ENCODE assay signal across 10 cellular contexts in genomic region chr18:59861963-59862819, GRCh38. TPM values are rescaled to one million over a fixed set of nuclear protein-coding genes. Genes with fewer than 3 reads are reported as not detected.
A peak's percentile ranks its signal among the peaks of the same experiment; 100 is the strongest.
DNase-seq lines count a peak whose midpoint lies in the region; ATAC-seq and TF ChIP-seq lines count a peak whose summit lies in the region.
"Had no signal": no experiment of that assay in that cellular context is flagged by ENCODE, and none has a peak within 500 bp of the region (broad histone marks: within the 10 kb centered on the region; RNA-seq: fewer than 3 reads in every experiment).

No MANE protein-coding gene starts in this region.

- H3K4me3 ChIP-seq in endodermal cell (ENCODE audit: low read length) (no peak overlapping the region), right cardiac atrium (ENCODE audit: low read length) (no peak overlapping the region), brain microvascular endothelial cell (ENCODE audit: low read depth, low read length) (no peak overlapping the region)

- no peaks in the 10 kb centered on the region for H3K9me3 Mint-ChIP-seq in endodermal cell
- H3K9me3 Mint-ChIP-seq: nephron had no signal

- H3K4me1 Mint-ChIP-seq in endodermal cell, result peaks cover 25% of the 10 kb centered on the region
- H3K4me1 Mint-ChIP-seq: nephron had no signal

- 82 to 89% methylated on average over 3 to 7 of the region's 7 CpGs for WGBS in endodermal cell (ENCODE audit: insufficient coverage in 1 of 2, insufficient read length in 1 of 2), 2 experiments
- 78% methylated on average over 7 of the region's 7 CpGs for WGBS in right cardiac atrium

- no peaks in the 10 kb centered on the region for H3K4me1 ChIP-seq in endodermal cell (ENCODE audit: control insufficient read depth, insufficient read depth, low read length)
- H3K4me1 ChIP-seq in right cardiac atrium (ENCODE audit: control insufficient read depth, insufficient read depth, low read length), result no peaks in the 10 kb centered on the region

- H3K27ac ChIP-seq in endodermal cell (ENCODE audit: low read depth, low read length), result no peak overlapping the region
- H3K27ac ChIP-seq in right cardiac atrium (ENCODE audit: low read length), result no peak overlapping the region
- no peak overlapping the region for H3K27ac ChIP-seq in brain microvascular endothelial cell

- H3K36me3 ChIP-seq in endodermal cell (ENCODE audit: control insufficient read depth, insufficient read depth, low read length) (no peaks in the 10 kb centered on the region), brain microvascular endothelial cell (replicated peaks) (no peaks in the 10 kb centered on the region)

- ATAC-seq in GM18511 (IDR thresholded peaks at IDR 0.05; ENCODE audit: unreplicated experiment) (peak; percentile 81), GM21576 (IDR thresholded peaks at IDR 0.05; ENCODE audit: unreplicated experiment) (peak; percentile 80), HG03354 (IDR thresholded peaks at IDR 0.05; ENCODE audit: poor library complexity, severe bottlenecking, unreplicated experiment) (peak; percentile 89), right cardiac atrium (no peak)

- no peaks in the 10 kb centered on the region for H3K27me3 ChIP-seq in endodermal cell (ENCODE audit: control insufficient read depth, insufficient read depth, low read length, poor library complexity, severe bottlenecking)
- H3K27me3 ChIP-seq in right cardiac atrium (ENCODE audit: control insufficient read depth, insufficient read depth), result no peaks in the 10 kb centered on the region
- no peaks in the 10 kb centered on the region for H3K27me3 ChIP-seq in brain microvascular endothelial cell (replicated peaks)

- H3K36me3 Mint-ChIP-seq in endodermal cell (ENCODE audit: low read depth), result no peaks in the 10 kb centered on the region

- in situ Hi-C loops in brain microvascular endothelial cell (cut with HindIII; ENCODE audit: low pct_ligation_motif_present, low sequenced_read_pairs), result no loop called here

- TF ChIP-seq CTCF in endodermal cell (conservative IDR thresholded peaks at IDR 0.05) (no peak), brain microvascular endothelial cell (IDR thresholded peaks at IDR 0.05; ENCODE audit: low read depth, low read length, missing control alignments) (no peak)

- no peaks in the 10 kb centered on the region for H3K27me3 Mint-ChIP-seq in endodermal cell (ENCODE audit: insufficient read depth)

- intact Hi-C loops in right cardiac atrium (cut with DNase I), result no loop called here

- DNase-seq in endodermal cell, result peak; percentile 50
- no peak for DNase-seq in NCI-H1930 (lab: John Stamatoyannopoulos, UW)
- no peak for DNase-seq in HuH-7 (ENCODE audit: low spot score)
- no peak for DNase-seq in right cardiac atrium
- no peak for DNase-seq in brain microvascular endothelial cell
- DNase-seq: activated CD4-positive, alpha-beta T cell treated with anti-CD3 and anti-CD28 coated beads, Interleukin-2, amount 50 U/mL, for 4 hours had no signal

- H3K4me3 Mint-ChIP-seq in endodermal cell, result no peak overlapping the region
- H3K4me3 Mint-ChIP-seq: nephron had no signal

- H3K9ac ChIP-seq in endodermal cell (ENCODE audit: extremely low read depth, low read length, poor library complexity, severe bottlenecking), result no peak overlapping the region

- H3K9me3 ChIP-seq in endodermal cell (ENCODE audit: control insufficient read depth, low read length) (no peaks in the 10 kb centered on the region), right cardiac atrium (ENCODE audit: control insufficient read depth, low read length) (no peaks in the 10 kb centered on the region)

- no peak overlapping the region for H3K27ac Mint-ChIP-seq in endodermal cell
- H3K27ac Mint-ChIP-seq: nephron had no signal

RNA-seq across cellular contexts. Expression of gene PMAIP1, which starts 37.6 kb away (rescaled TPM):
- total RNA-seq in endodermal cell (100 to 1,000 TPM in 1 of 2 donors, 10 to 100 TPM in 1; 56.6 to 106 TPM), right cardiac atrium (under 1 TPM in 2 of 4 donors, not detected in 2; 0.22 to 0.24 TPM)
- polyA plus RNA-seq in endodermal cell (2013, experiment 1 of 2), result 17.2 TPM
- polyA plus RNA-seq in endodermal cell (2013, experiment 2 of 2), result 10.3 TPM
- 0.18 TPM for polyA plus RNA-seq in right cardiac atrium

Comparison
In these comparisons a context has a peak if more than half of its experiments do, and no peak if none do; other contexts are left out.
1. ATAC-seq: peak in GM18511 (single experiment), GM21576 (single experiment) and HG03354 (single experiment); none in right cardiac atrium (0 of 2).
2. RNA of gene PMAIP1, which starts 37.6 kb away (total RNA-seq): 56.6 to 106 TPM in endodermal cell; 0.22 to 0.24 TPM in right cardiac atrium; every median in the first group is over 10 times any median in the second.